26 cellular contexts compared by ENCODE assay signal in the genomic region with DNA sequence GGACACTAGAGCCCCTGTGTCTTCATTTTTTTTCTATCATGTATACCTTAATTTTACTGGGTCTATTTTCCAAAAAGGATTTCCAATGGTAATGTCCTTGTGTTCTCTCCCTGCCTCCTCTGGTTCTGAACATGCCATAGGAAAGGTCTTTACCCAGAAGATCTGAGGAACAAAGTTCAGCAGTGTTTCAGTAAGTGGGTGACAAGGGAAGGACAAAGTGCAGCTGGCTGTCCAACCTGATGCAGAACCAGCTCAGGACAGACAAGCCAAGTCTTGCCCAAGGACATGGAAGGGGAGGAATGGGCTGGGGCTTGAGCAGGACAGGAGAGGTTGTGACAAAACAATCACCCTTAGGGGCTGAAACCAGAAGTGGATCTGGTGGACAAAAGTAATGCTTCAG.
"Had no signal": no experiment of that assay in that cellular context is flagged by ENCODE, and none has a peak within 500 bp of the region (broad histone marks: within the 10 kb centered on the region; RNA-seq: fewer than 3 reads in every experiment).

No MANE protein-coding gene starts in this region.

- H3K27ac ChIP-seq: ascending aorta, body of pancreas, cardiac muscle cell had no signal

- ATAC-seq: activated CD8-positive, alpha-beta memory T cell treated with anti-CD3 and anti-CD28 coated beads, Interleukin-2, amount 10 ng/mL, durations not matched to agents 7 days and 5 days; activated naive CD4-positive, alpha-beta T cell treated with anti-CD3 and anti-CD28 coated beads, Interleukin-2, amount 50 U/mL, for 72 hours; activated naive CD8-positive, alpha-beta T cell treated with anti-CD3 and anti-CD28 coated beads, Interleukin-2, amount 50 U/mL, for 24 hours; body of pancreas; PC-3; WTC11 had no signal

- H3K4me3 ChIP-seq: ascending aorta, body of pancreas, cardiac muscle cell had no signal

- H3K27ac Mint-ChIP-seq: activated CD4-positive, alpha-beta T cell treated with anti-CD3 and anti-CD28 coated beads, Interleukin-2, amount 10 ng/mL, durations not matched to agents 24 days and 14 days; activated CD8-positive, alpha-beta memory T cell treated with anti-CD3 and anti-CD28 coated beads, Interleukin-2, amount 10 ng/mL, durations not matched to agents 7 days and 5 days; activated naive CD4-positive, alpha-beta T cell treated with anti-CD3 and anti-CD28 coated beads, Interleukin-2, amount 50 U/mL, for 72 hours; activated naive CD8-positive, alpha-beta T cell treated with anti-CD3 and anti-CD28 coated beads, Interleukin-2, amount 50 U/mL, for 24 hours; activated T-cell treated with anti-CD3 and anti-CD28 coated beads, Interleukin-2, amount 50 U/mL, for 24 hours; activated T-helper 1 cell treated with anti-CD3 and anti-CD28 coated beads, Interleukin-12 subunit alpha, Interleukin-12 subunit beta, Interleukin-2, Interleukin-4 antibody, amounts not matched to agents 30 ng/mL and 10 ng/mL and 1 ng/mL, durations not matched to agents 14 hours and 24 hours and 36 hours; T-helper 1 cell treated with Interleukin-12 subunit alpha and Interleukin-12 subunit beta and Interleukin-4 antibody, amounts not matched to agents 30 μg/mL and 1 μg/mL, for 36 hours; WTC11 had no signal

- H3K27me3 ChIP-seq: ascending aorta, body of pancreas, cardiac muscle cell had no signal

- DNase-seq: activated CD4-positive, alpha-beta T cell treated with anti-CD3 and anti-CD28 coated beads, Interleukin-2, amount 10 ng/mL, durations not matched to agents 24 days and 14 days; activated CD4-positive, alpha-beta T cell treated with anti-CD3 and anti-CD28 coated beads, Interleukin-2, amount 50 U/mL, for 48 hours; activated CD4-positive, CD25-positive, alpha-beta regulatory T cell treated with anti-CD3 and anti-CD28 coated beads, Interleukin-2, amount 50 U/mL, for 72 hours; activated CD8-positive, alpha-beta memory T cell treated with anti-CD3 and anti-CD28 coated beads, Interleukin-2, amount 10 ng/mL, durations not matched to agents 7 days and 5 days; activated effector memory CD4-positive, alpha-beta T cell treated with Interleukin-2 at 50 U/mL for 16 hours; activated naive CD4-positive, alpha-beta T cell; activated naive CD8-positive, alpha-beta T cell treated with anti-CD3 and anti-CD28 coated beads, Interleukin-2, amount 50 U/mL, for 24 hours; activated T-cell treated with anti-CD3 and anti-CD28 coated beads, Interleukin-2, amount 50 U/mL, for 24 hours; amniotic stem cell; body of pancreas; MM.1S; NCI-H1105; NCI-H146; NCI-H187 treated with DMSO at 0.1 percent for 48 hours; NCI-H2081 treated with DMSO at 0.1 percent for 48 hours; NCI-H446; NCI-H524; PC-3; SHP77 treated with DMSO at 0.1 percent for 48 hours; T-helper 9 cell had no signal

- H3K4me3 Mint-ChIP-seq: activated CD4-positive, alpha-beta T cell treated with anti-CD3 and anti-CD28 coated beads, Interleukin-2, amount 10 ng/mL, durations not matched to agents 24 days and 14 days; activated CD8-positive, alpha-beta memory T cell treated with anti-CD3 and anti-CD28 coated beads, Interleukin-2, amount 10 ng/mL, durations not matched to agents 7 days and 5 days; activated naive CD8-positive, alpha-beta T cell treated with anti-CD3 and anti-CD28 coated beads, Interleukin-2, amount 50 U/mL, for 24 hours; activated T-cell treated with anti-CD3 and anti-CD28 coated beads, Interleukin-2, amount 50 U/mL, for 24 hours; activated T-helper 1 cell treated with anti-CD3 and anti-CD28 coated beads, Interleukin-12 subunit alpha, Interleukin-12 subunit beta, Interleukin-2, Interleukin-4 antibody, amounts not matched to agents 30 ng/mL and 10 ng/mL and 1 ng/mL, durations not matched to agents 14 hours and 24 hours and 36 hours; T-helper 1 cell treated with Interleukin-12 subunit alpha and Interleukin-12 subunit beta and Interleukin-4 antibody, amounts not matched to agents 30 μg/mL and 1 μg/mL, for 36 hours; WTC11 had no signal

- H3K9me3 ChIP-seq: ascending aorta, body of pancreas had no signal

- H3K4me1 ChIP-seq: ascending aorta, body of pancreas had no signal

- H3K4me1 Mint-ChIP-seq: activated CD4-positive, alpha-beta T cell treated with anti-CD3 and anti-CD28 coated beads, Interleukin-2, amount 10 ng/mL, durations not matched to agents 24 days and 14 days; activated CD8-positive, alpha-beta memory T cell treated with anti-CD3 and anti-CD28 coated beads, Interleukin-2, amount 10 ng/mL, durations not matched to agents 7 days and 5 days; activated naive CD8-positive, alpha-beta T cell treated with anti-CD3 and anti-CD28 coated beads, Interleukin-2, amount 50 U/mL, for 24 hours had no signal

- H3K9me3 Mint-ChIP-seq: activated CD4-positive, alpha-beta T cell treated with anti-CD3 and anti-CD28 coated beads, Interleukin-2, amount 10 ng/mL, durations not matched to agents 24 days and 14 days; activated naive CD4-positive, alpha-beta T cell treated with anti-CD3 and anti-CD28 coated beads, Interleukin-2, amount 50 U/mL, for 72 hours; activated naive CD8-positive, alpha-beta T cell treated with anti-CD3 and anti-CD28 coated beads, Interleukin-2, amount 50 U/mL, for 24 hours; activated T-cell treated with anti-CD3 and anti-CD28 coated beads, Interleukin-2, amount 50 U/mL, for 24 hours; activated T-helper 1 cell treated with anti-CD3 and anti-CD28 coated beads, Interleukin-12 subunit alpha, Interleukin-12 subunit beta, Interleukin-2, Interleukin-4 antibody, amounts not matched to agents 30 ng/mL and 10 ng/mL and 1 ng/mL, durations not matched to agents 14 hours and 24 hours and 36 hours; T-helper 1 cell treated with Interleukin-12 subunit alpha and Interleukin-12 subunit beta and Interleukin-4 antibody, amounts not matched to agents 30 μg/mL and 1 μg/mL, for 36 hours had no signal

- H3K36me3 ChIP-seq: ascending aorta, cardiac muscle cell had no signal

- H3K36me3 Mint-ChIP-seq: activated CD8-positive, alpha-beta memory T cell treated with anti-CD3 and anti-CD28 coated beads, Interleukin-2, amount 10 ng/mL, durations not matched to agents 7 days and 5 days; activated naive CD4-positive, alpha-beta T cell treated with anti-CD3 and anti-CD28 coated beads, Interleukin-2, amount 50 U/mL, for 72 hours had no signal

- H3K27me3 Mint-ChIP-seq: activated naive CD8-positive, alpha-beta T cell treated with anti-CD3 and anti-CD28 coated beads, Interleukin-2, amount 50 U/mL, for 24 hours; activated T-cell treated with anti-CD3 and anti-CD28 coated beads, Interleukin-2, amount 50 U/mL, for 24 hours had no signal
